ENCODE assay signal across 2 cellular contexts in the genomic region with DNA sequence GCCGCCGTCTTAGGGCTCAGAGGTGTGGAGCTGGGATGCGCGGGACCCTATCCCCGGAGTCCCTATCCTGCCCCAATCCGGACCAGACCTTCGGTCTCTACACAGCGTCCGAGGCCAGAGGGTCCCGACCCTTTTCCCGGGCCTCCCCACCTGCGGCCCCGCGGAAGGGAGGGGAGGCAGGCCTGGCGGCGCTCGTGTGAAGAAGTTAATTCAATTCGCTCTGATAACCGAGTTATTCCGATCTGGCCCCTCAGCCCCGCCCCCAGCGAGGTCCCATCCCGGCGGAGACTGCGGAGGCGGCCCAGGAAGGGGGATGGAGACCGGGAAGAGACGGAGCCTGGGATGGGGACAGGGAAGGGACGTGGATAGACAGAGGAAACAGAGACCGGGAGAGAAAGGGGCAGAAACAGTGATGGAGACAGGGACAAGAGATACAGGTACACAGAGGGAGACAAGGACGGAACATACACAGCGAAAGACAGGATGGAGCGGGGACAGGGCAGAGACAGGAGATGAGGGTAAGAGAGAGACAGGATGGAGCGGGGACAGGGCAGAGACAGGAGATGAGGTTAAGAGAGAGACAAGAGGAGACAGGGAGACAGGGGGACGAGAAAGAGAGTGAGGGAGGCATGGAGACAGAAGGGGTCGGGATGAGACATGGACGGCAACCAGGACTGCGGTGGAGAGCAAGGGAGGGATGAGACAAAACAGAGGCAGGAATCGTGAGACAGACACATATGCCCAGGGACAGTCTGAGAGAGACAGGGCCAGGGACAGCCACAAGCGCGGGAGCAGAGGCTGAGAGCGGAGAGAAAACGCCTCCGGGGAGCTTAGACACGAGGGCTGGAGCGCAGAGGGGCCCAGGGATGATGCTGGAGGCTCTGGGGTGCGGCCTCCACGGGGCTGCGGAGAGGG.
TF ChIP-seq lines count a peak whose summit lies in the region.

No MANE protein-coding gene starts in this region.

TF ChIP-seq in GM23338, 12 proteins besides CTCF, POLR2A, EP300 and RAD21:
- TF ChIP-seq EZH2 (IDR thresholded peaks at IDR 0.05; ENCODE audit: low read depth, unreplicated experiment) = peak; percentile 84
- TF ChIP-seq EZH2phosphoT487 (IDR thresholded peaks at IDR 0.05; ENCODE audit: unreplicated experiment) = no peak

TF ChIP-seq in H1, 55 proteins besides CTCF, POLR2A, EP300 and RAD21:
- TF ChIP-seq RXRA (IDR thresholded peaks at IDR 0.05; ENCODE audit: insufficient read depth, low read depth, low read length) (no peak), TAF7 (optimal IDR thresholded peaks at IDR 0.05; ENCODE audit: borderline replicate concordance, low read depth, low read length) (no peak), CBX5 (IDR thresholded peaks at IDR 0.05; ENCODE audit: low read depth, low read length) (no peak), EGR1 (IDR thresholded peaks at IDR 0.05; ENCODE audit: borderline replicate concordance, low read depth, low read length) (peak; percentile 3; the same call in 1 of the 2 replicates), CEBPB (IDR thresholded peaks at IDR 0.05; ENCODE audit: low read depth, low read length) (no peak), SP2 (IDR thresholded peaks at IDR 0.05; ENCODE audit: low read length) (no peak), SUZ12 (IDR thresholded peaks at IDR 0.05; ENCODE audit: low read length) (no peak; the same call in 1 of the 2 replicates), KDM1A (IDR thresholded peaks at IDR 0.05; ENCODE audit: borderline replicate concordance, low read length) (peak; percentile 61; the same call in 1 of the 2 replicates), JUN (IDR thresholded peaks at IDR 0.05; ENCODE audit: low read depth, low read length) (no peak), HDAC2 (IDR thresholded peaks at IDR 0.05; ENCODE audit: borderline replicate concordance in 1 of 2, low read depth in 2 of 2, low read length in 2 of 2) (peak in 1 of 2 experiments; percentile 68; a peak in 1 of 4 replicates), CTBP2 (IDR thresholded peaks at IDR 0.05; ENCODE audit: borderline replicate concordance, insufficient read depth, insufficient read length, low read length) (peak; percentile 43), NANOG (IDR thresholded peaks at IDR 0.05; ENCODE audit: insufficient read depth, low read depth, low read length, poor library complexity, severe bottlenecking) (no peak), BRCA1 (IDR thresholded peaks at IDR 0.05; ENCODE audit: low read depth, low read length) (no peak), SIN3A (conservative IDR thresholded peaks at IDR 0.05 in 1 of 2, IDR thresholded peaks at IDR 0.05 in 1 of 2; ENCODE audit: low read depth in 1 of 2, low read length in 2 of 2) (peak in 1 of 2 experiments; percentile 58; a peak in 2 of 4 replicates), E2F6 (IDR thresholded peaks at IDR 0.05) (peak; percentile 84), MAX (IDR thresholded peaks at IDR 0.05) (peak; percentile 40; the same call in 1 of the 2 replicates), ATF2 (IDR thresholded peaks at IDR 0.05; ENCODE audit: low read length) (no peak), BCL11A (IDR thresholded peaks at IDR 0.05; ENCODE audit: low read depth in 2 of 2, low read length in 2 of 2) (no peak), ASH2L (IDR thresholded peaks at IDR 0.05; ENCODE audit: low read length) (peak; percentile 81), CHD2 (IDR thresholded peaks at IDR 0.05; ENCODE audit: low read length) (no peak), KDM4A (IDR thresholded peaks at IDR 0.05; ENCODE audit: low read depth, low read length, severe bottlenecking) (peak; percentile 60), RNF2 (IDR thresholded peaks at IDR 0.05; ENCODE audit: borderline replicate concordance, low read depth, low read length, missing control alignments, poor library complexity, severe bottlenecking) (peak; percentile 59), RBBP5 (IDR thresholded peaks at IDR 0.05; ENCODE audit: borderline replicate concordance, low read depth, low read length) (no peak), CREB1 (IDR thresholded peaks at IDR 0.05) (no peak)
- TF ChIP-seq, protein P1, sequence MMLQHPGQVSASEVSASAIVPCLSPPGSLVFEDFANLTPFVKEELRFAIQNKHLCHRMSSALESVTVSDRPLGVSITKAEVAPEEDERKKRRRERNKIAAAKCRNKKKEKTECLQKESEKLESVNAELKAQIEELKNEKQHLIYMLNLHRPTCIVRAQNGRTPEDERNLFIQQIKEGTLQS (IDR thresholded peaks at IDR 0.05; ENCODE audit: insufficient read depth, low read depth, low read length) = no peak
- TF ChIP-seq, protein P2, sequence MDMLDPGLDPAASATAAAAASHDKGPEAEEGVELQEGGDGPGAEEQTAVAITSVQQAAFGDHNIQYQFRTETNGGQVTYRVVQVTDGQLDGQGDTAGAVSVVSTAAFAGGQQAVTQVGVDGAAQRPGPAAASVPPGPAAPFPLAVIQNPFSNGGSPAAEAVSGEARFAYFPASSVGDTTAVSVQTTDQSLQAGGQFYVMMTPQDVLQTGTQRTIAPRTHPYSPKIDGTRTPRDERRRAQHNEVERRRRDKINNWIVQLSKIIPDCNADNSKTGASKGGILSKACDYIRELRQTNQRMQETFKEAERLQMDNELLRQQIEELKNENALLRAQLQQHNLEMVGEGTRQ (IDR thresholded peaks at IDR 0.05; ENCODE audit: low read length) = no peak
